In the genomic region with DNA sequence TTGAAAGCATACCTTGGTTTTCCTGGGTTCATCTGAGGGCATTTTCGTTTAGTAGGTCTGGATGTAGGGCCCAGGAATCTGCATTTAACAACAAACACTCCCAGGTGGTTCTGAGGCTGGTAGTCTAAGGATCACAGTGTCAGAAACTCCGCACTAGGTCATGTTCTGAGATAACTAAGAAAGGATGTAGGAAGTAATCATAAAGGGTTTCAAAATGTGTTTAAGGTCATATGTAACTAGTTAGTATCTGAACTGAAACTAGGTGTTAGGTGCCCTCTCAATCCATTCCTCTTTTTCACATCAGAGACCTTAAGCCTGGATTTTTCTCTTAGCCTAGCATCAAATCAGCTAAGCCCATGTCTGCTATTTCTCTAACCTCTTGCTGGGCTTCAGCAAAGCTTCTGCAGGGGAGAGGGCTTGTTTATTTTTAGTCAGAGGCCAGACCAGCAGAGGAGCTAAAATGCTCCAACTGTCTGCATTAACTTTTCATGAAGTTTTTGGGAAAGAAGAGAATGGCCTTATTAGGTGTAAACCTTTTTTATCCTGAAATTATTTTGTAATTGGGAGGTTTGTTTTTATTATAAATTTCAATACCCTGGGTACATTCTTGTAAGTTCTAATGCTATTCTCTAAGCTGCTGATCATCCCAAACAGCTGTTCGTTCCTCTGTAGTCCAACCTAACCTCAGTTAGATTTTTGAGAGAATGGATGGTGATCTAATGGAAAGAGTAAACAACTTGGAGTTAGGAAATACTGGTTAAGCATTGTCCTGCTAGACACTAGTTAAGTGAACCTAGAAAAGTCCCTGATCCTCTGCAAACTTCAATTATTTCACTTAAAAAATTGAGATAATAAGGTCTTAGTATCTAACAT, we compare ENCODE assay signal across 11 cellular contexts.
DNase-seq lines count a peak whose midpoint lies in the region; ATAC-seq and FAIRE-seq lines count a peak whose summit lies in the region.
"Had no signal": no experiment of that assay in that cellular context is flagged by ENCODE, and none has a peak within 500 bp of the region (broad histone marks: within the 10 kb centered on the region; RNA-seq: fewer than 3 reads in every experiment).

No MANE protein-coding gene starts in this region.

- no peaks in the 10 kb centered on the region for H3K9me3 ChIP-seq in effector memory CD4-positive, alpha-beta T cell (ENCODE audit: control insufficient read depth, low read length)
- H3K9me3 ChIP-seq: SJSA1 had no signal

- no peak for DNase-seq in GM18507 (ENCODE audit: extremely low spot score, insufficient read length, low read depth)
- DNase-seq in left ventricle myocardium superior = no peak
- no peak for DNase-seq in stimulated activated CD4-positive, alpha-beta T cell treated with anti-CD3 and anti-CD28 coated beads, Interleukin-2, amount 100 ng/mL, for 24 hours
- DNase-seq in iPS-NIHi11 (ENCODE audit: low spot score) = no peak
- no peak for DNase-seq in effector memory CD4-positive, alpha-beta T cell
- DNase-seq in stimulated activated CD4-positive, alpha-beta T cell treated with anti-CD3 and anti-CD28 coated beads, Interleukin-4, amount 100 ng/mL, for 24 hours = no peak
- DNase-seq: activated effector memory CD4-positive, alpha-beta T cell treated with Interleukin-2 at 50 U/mL for 16 hours had no signal

- FAIRE-seq in GM18507 (lab: Jason Lieb, UNC) = peak; percentile 81
- FAIRE-seq: frontal cortex had no signal

- no peaks in the 10 kb centered on the region for H3K4me1 ChIP-seq in effector memory CD4-positive, alpha-beta T cell (ENCODE audit: control insufficient read depth, insufficient read depth, low read length, poor library complexity, severe bottlenecking)
- H3K4me1 ChIP-seq: SJSA1 had no signal

- no peaks in the 10 kb centered on the region for H3K36me3 ChIP-seq in effector memory CD4-positive, alpha-beta T cell (ENCODE audit: control insufficient read depth, insufficient read depth, low read length)
- H3K36me3 ChIP-seq: SJSA1 had no signal

- intact Hi-C loops in left ventricle myocardium superior (cut with micrococcal nuclease) = no loop called here

- ATAC-seq in GM21447 (IDR thresholded peaks at IDR 0.05; ENCODE audit: unreplicated experiment) = peak; percentile 84
- peak; percentile 91 for ATAC-seq in HG03196 (IDR thresholded peaks at IDR 0.05; ENCODE audit: unreplicated experiment)
- ATAC-seq in left ventricle myocardium superior = peak; percentile 48

- no peak overlapping the region for H3K4me3 ChIP-seq in effector memory CD4-positive, alpha-beta T cell (ENCODE audit: insufficient read depth, low read depth, low read length, poor library complexity, severe bottlenecking)
- H3K4me3 ChIP-seq: SJSA1 had no signal

- no peaks in the 10 kb centered on the region for H3K27me3 ChIP-seq in effector memory CD4-positive, alpha-beta T cell (replicated peaks; ENCODE audit: control insufficient read depth, insufficient read depth, low read length, poor library complexity, severe bottlenecking)
- H3K27me3 ChIP-seq: SJSA1 had no signal

- no peak overlapping the region for H3K27ac ChIP-seq in effector memory CD4-positive, alpha-beta T cell (ENCODE audit: insufficient read depth, low read length, poor library complexity, severe bottlenecking)
- H3K27ac ChIP-seq: SJSA1 had no signal
